In the genomic region with DNA sequence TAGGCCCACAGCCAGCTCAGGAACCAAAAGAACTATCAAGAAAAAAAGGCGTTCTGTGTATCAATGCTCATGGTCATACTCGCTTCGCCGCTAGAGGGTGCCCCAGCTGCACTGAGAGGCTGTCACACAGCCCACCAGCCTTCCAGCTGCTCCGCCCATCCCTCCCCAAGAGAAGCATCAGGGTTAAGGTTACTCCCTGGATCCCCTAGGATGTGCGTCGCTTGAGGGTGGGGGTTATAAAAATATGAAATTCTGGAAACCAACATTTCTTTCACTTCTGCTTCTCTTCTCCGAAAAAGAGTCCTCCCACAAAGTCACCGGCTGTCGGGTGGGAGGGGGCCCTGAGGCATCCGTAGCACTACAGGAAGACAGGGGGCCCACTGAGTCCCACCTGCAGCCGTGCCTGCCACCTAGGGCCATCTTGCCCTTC, we compare ENCODE assay signal across 8 cellular contexts. TPM values are rescaled to one million over a fixed set of nuclear protein-coding genes. Genes with fewer than 3 reads are reported as not detected.
DNase-seq lines count a peak whose midpoint lies in the region; ATAC-seq and TF ChIP-seq lines count a peak whose summit lies in the region.

No MANE protein-coding gene starts in this region.

- TF ChIP-seq CTCF in foreskin fibroblast (IDR thresholded peaks at IDR 0.05; ENCODE audit: low read depth, low read length) (peak; percentile 90), neural cell (IDR thresholded peaks at IDR 0.05; ENCODE audit: poor library complexity, severe bottlenecking) (peak; percentile 93)

- H3K9me2 ChIP-seq in neural cell (ENCODE audit: insufficient read depth, low read length) = no peaks in the 10 kb centered on the region

- no peaks in the 10 kb centered on the region for H3F3A ChIP-seq in neural cell (ENCODE audit: insufficient read depth, low read length, poor library complexity, severe bottlenecking)

- DNase-seq in MG63 = peak; percentile 76
- DNase-seq in SIG-M5 treated with dmso at 0.1 percent for 504 hours (lab: John Stamatoyannopoulos, UW; ENCODE audit: unreplicated experiment) = peak; percentile 86
- DNase-seq in activated effector memory CD4-positive, alpha-beta T cell treated with anti-CD3 and anti-CD28 coated beads, Interleukin-2, amount 50 U/mL, for 16 hours = peak; percentile 95
- DNase-seq in foreskin fibroblast = peak; percentile 75 to 95
- DNase-seq in stimulated activated naive CD4-positive, alpha-beta T cell treated with Interleukin-2 at 50 U/mL for 16 hours (lab: John Stamatoyannopoulos, UW) = peak; percentile 87

- H3K27ac ChIP-seq in neural cell (ENCODE audit: low read length) = no peak overlapping the region

- H3K4me3 ChIP-seq in GM08714 (ENCODE audit: low read length) (peak overlapping the region; percentile 65), MG63 (peak overlapping the region; percentile 55; the same call in 1 of the 2 replicates), foreskin fibroblast (ENCODE audit: low read depth in 1 of 2, low read length in 2 of 2) (peak overlapping the region; percentile 65 to 72), neural cell (ENCODE audit: low read length) (peak overlapping the region; percentile 94)

- H3K9ac ChIP-seq in neural cell (ENCODE audit: low read length) = peak overlapping the region; percentile 84

- H3K9me3 ChIP-seq in MG63 (no peaks in the 10 kb centered on the region), neural cell (ENCODE audit: low read length) (no peaks in the 10 kb centered on the region)

- peaks cover 25% of the 10 kb centered on the region for H3K79me2 ChIP-seq in neural cell (replicated peaks; ENCODE audit: insufficient read depth, low read length)

- peaks cover 17% of the 10 kb centered on the region for H4K20me1 ChIP-seq in neural cell (ENCODE audit: insufficient read depth)

- H3K4me2 ChIP-seq in neural cell (ENCODE audit: low read length) = peak overlapping the region; percentile 97

- ATAC-seq in GM18858 (IDR thresholded peaks at IDR 0.05; ENCODE audit: unreplicated experiment) = no peak

- H3K27me3 ChIP-seq in MG63 (peaks cover 16% of the 10 kb centered on the region), neural cell (ENCODE audit: insufficient read depth, low read depth, low read length) (no peaks in the 10 kb centered on the region)

- no peak overlapping the region for H2AFZ ChIP-seq in neural cell (ENCODE audit: low read depth, low read length)

- TF ChIP-seq EP300 in neural cell (conservative IDR thresholded peaks at IDR 0.05; ENCODE audit: poor library complexity, severe bottlenecking) = no peak

- TF ChIP-seq RAD21 in neural cell (conservative IDR thresholded peaks at IDR 0.05) = peak; percentile 90

- H3K36me3 ChIP-seq in MG63 = peaks cover 15% of the 10 kb centered on the region
- H3K36me3 ChIP-seq in neural cell (ENCODE audit: insufficient read depth, low read length) = no peaks in the 10 kb centered on the region

TF ChIP-seq in neural cell, 6 proteins besides CTCF, POLR2A, EP300 and RAD21:
- TF ChIP-seq, protein P1, sequence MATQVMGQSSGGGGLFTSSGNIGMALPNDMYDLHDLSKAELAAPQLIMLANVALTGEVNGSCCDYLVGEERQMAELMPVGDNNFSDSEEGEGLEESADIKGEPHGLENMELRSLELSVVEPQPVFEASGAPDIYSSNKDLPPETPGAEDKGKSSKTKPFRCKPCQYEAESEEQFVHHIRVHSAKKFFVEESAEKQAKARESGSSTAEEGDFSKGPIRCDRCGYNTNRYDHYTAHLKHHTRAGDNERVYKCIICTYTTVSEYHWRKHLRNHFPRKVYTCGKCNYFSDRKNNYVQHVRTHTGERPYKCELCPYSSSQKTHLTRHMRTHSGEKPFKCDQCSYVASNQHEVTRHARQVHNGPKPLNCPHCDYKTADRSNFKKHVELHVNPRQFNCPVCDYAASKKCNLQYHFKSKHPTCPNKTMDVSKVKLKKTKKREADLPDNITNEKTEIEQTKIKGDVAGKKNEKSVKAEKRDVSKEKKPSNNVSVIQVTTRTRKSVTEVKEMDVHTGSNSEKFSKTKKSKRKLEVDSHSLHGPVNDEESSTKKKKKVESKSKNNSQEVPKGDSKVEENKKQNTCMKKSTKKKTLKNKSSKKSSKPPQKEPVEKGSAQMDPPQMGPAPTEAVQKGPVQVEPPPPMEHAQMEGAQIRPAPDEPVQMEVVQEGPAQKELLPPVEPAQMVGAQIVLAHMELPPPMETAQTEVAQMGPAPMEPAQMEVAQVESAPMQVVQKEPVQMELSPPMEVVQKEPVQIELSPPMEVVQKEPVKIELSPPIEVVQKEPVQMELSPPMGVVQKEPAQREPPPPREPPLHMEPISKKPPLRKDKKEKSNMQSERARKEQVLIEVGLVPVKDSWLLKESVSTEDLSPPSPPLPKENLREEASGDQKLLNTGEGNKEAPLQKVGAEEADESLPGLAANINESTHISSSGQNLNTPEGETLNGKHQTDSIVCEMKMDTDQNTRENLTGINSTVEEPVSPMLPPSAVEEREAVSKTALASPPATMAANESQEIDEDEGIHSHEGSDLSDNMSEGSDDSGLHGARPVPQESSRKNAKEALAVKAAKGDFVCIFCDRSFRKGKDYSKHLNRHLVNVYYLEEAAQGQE (IDR thresholded peaks at IDR 0.05; ENCODE audit: borderline replicate concordance) = no peak
- TF ChIP-seq EZH2 (IDR thresholded peaks at IDR 0.05; ENCODE audit: borderline replicate concordance, insufficient read depth, low read length, poor library complexity, severe bottlenecking) (no peak), TAF1 (IDR thresholded peaks at IDR 0.05; ENCODE audit: low read depth) (no peak), MXI1 (conservative IDR thresholded peaks at IDR 0.05; ENCODE audit: poor library complexity, severe bottlenecking) (no peak), POLR2AphosphoS5 (IDR thresholded peaks at IDR 0.05) (no peak), SMC3 (conservative IDR thresholded peaks at IDR 0.05; ENCODE audit: poor library complexity) (peak; percentile 82)

RNA-seq across cellular contexts. Expression of a gene that starts 1.7 kb away (rescaled TPM):
- total RNA-seq in MG63 (2014; rRNA removed; shearing (Covaris generic); ENCODE audit: low replicate concordance) = 9.1 and 18.9 TPM in 2 replicates
- polyA plus RNA-seq in neural cell = 13.0 and 16.3 TPM in 2 replicates
- polyA minus RNA-seq in neural cell = 47.7 and 52.8 TPM in 2 replicates

RNA-seq across cellular contexts. Expression of a gene that starts 26.5 kb away (rescaled TPM):
- total RNA-seq in MG63 (2014; rRNA removed; shearing (Covaris generic); ENCODE audit: low replicate concordance) = 0.76 and 1.8 TPM in 2 replicates
- 17.0 and 19.3 TPM in 2 replicates for polyA plus RNA-seq in neural cell
- 32.4 and 33.8 TPM in 2 replicates for polyA minus RNA-seq in neural cell
